ENCODE assay signal across 33 cellular contexts in the genomic region with DNA sequence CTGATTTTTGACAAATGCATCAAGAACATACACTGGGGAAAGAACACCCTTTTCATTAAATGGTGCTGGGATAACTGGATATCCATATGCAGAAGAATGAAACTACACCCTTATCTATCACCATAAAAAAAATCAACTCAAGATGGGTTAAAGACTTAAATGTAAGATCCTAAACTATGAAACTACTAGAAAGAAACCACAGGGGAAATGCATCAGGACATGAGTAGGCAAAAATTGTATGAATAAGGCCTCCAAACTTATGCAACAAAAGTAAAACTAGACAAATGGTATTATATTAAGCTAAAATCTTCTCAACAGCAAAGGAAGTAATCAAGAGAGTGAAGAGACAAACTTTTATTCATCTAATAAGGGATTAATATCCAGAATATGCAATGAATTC.
DNase-seq lines count a peak whose midpoint lies in the region; ATAC-seq and TF ChIP-seq lines count a peak whose summit lies in the region.
"Had no signal": no experiment of that assay in that cellular context is flagged by ENCODE, and none has a peak within 500 bp of the region (broad histone marks: within the 10 kb centered on the region; RNA-seq: fewer than 3 reads in every experiment).

No MANE protein-coding gene starts in this region.

- H3K27ac ChIP-seq in smooth muscle cell (ENCODE audit: low read depth), result peak overlapping the region; percentile 37
- H3K27ac ChIP-seq: C4-2B, prostate gland, right lobe of liver, transverse colon had no signal

- H3K4me3 Mint-ChIP-seq in dendritic cell treated with granulocyte-macrophage colony-stimulating factor and Interleukin-4, amounts not matched to agents 40 ng/mL and 50 ng/mL, for 4 days, result no peak overlapping the region
- H3K4me3 Mint-ChIP-seq: activated naive CD8-positive, alpha-beta T cell treated with anti-CD3 and anti-CD28 coated beads, Interleukin-2, amount 10 ng/mL, durations not matched to agents 7 days and 5 days; activated T-cell treated with anti-CD3 and anti-CD28 coated beads, Interleukin-2, amount 50 U/mL, for 24 hours; central memory CD8-positive, alpha-beta T cell; endodermal cell; immature natural killer cell; natural killer cell treated with Interleukin-12 subunit alpha and Interleukin-12 subunit beta and Interleukin-15 and Interleukin-18, amount 100 ng/mL, for 72 hours had no signal

- H3K9me3 Mint-ChIP-seq in dendritic cell treated with granulocyte-macrophage colony-stimulating factor and Interleukin-4, amounts not matched to agents 40 ng/mL and 50 ng/mL, for 4 days, result peaks cover 33% of the 10 kb centered on the region

- H3K36me3 ChIP-seq in smooth muscle cell (ENCODE audit: low read depth), result peaks cover 12% of the 10 kb centered on the region
- H3K36me3 ChIP-seq: prostate gland, right lobe of liver had no signal

- no peak overlapping the region for H2AFZ ChIP-seq in smooth muscle cell (ENCODE audit: low read depth)

- peak; percentile 6 for DNase-seq in GM04504 (ENCODE audit: low read depth)
- peak; percentile 33 for DNase-seq in MV-4-11 (lab: John Stamatoyannopoulos, UW)
- DNase-seq in smooth muscle cell (lab: John Stamatoyannopoulos, UW; ENCODE audit: unreplicated experiment), result no peak
- no peak for DNase-seq in activated CD4-positive, alpha-beta T cell treated with anti-CD3 and anti-CD28 coated beads for 4 hours
- DNase-seq in iPS-NIHi11 (ENCODE audit: low spot score), result no peak
- DNase-seq: activated CD4-positive, alpha-beta T cell treated with anti-CD3 and anti-CD28 coated beads, Interleukin-2, amount 50 U/mL, for 1 hour; activated effector memory CD4-positive, alpha-beta T cell treated with anti-CD3 and anti-CD28 coated beads, Interleukin-2, amount 50 U/mL, for 16 hours; activated naive CD8-positive, alpha-beta T cell treated with anti-CD3 and anti-CD28 coated beads, Interleukin-2, amount 10 ng/mL, durations not matched to agents 7 days and 5 days; activated T-cell treated with anti-CD3 and anti-CD28 coated beads, Interleukin-2, amount 50 U/mL, for 24 hours; dermis blood vessel endothelial cell; DMS79; endodermal cell; hypothalamus; immature natural killer cell; KG1; left colon; NCI-H1417 treated with DMSO at 0.1 percent for 48 hours; NCI-H2081; NCI-H226; NCI-H69; occipital lobe; right lobe of liver; SIG-M5; stimulated activated CD4-positive, alpha-beta T cell treated with anti-CD3 and anti-CD28 coated beads, Interleukin-12 subunit alpha, Interleukin-12 subunit beta, amount 100 ng/mL, for 4 hours; stimulated activated CD4-positive, alpha-beta T cell treated with anti-CD3 and anti-CD28 coated beads, Interleukin-4, amount 100 ng/mL, for 1 hour; SW 1271; transverse colon had no signal

- H3K9me3 ChIP-seq in smooth muscle cell (replicated peaks; ENCODE audit: low read depth), result peaks cover 12% of the 10 kb centered on the region
- H3K9me3 ChIP-seq: prostate gland had no signal

- peaks cover 16% of the 10 kb centered on the region for H3K4me1 Mint-ChIP-seq in dendritic cell treated with granulocyte-macrophage colony-stimulating factor and Interleukin-4, amounts not matched to agents 40 ng/mL and 50 ng/mL, for 4 days (ENCODE audit: low read depth)
- H3K4me1 Mint-ChIP-seq: activated naive CD8-positive, alpha-beta T cell treated with anti-CD3 and anti-CD28 coated beads, Interleukin-2, amount 10 ng/mL, durations not matched to agents 7 days and 5 days; endodermal cell had no signal

- H3K79me2 ChIP-seq in smooth muscle cell (ENCODE audit: low read depth), result no peaks in the 10 kb centered on the region

- no peak overlapping the region for H3K4me2 ChIP-seq in smooth muscle cell

- peak overlapping the region; percentile 35 for H3K27ac Mint-ChIP-seq in dendritic cell treated with granulocyte-macrophage colony-stimulating factor and Interleukin-4, amounts not matched to agents 40 ng/mL and 50 ng/mL, for 4 days
- H3K27ac Mint-ChIP-seq: activated naive CD8-positive, alpha-beta T cell treated with anti-CD3 and anti-CD28 coated beads, Interleukin-2, amount 10 ng/mL, durations not matched to agents 7 days and 5 days; activated T-cell treated with anti-CD3 and anti-CD28 coated beads, Interleukin-2, amount 50 U/mL, for 24 hours; endodermal cell; immature natural killer cell; natural killer cell treated with Interleukin-12 subunit alpha and Interleukin-12 subunit beta and Interleukin-15 and Interleukin-18, amount 100 ng/mL, for 72 hours had no signal

- peaks cover 66% of the 10 kb centered on the region for H3K36me3 Mint-ChIP-seq in dendritic cell treated with granulocyte-macrophage colony-stimulating factor and Interleukin-4, amounts not matched to agents 40 ng/mL and 50 ng/mL, for 4 days (ENCODE audit: low read depth)

- no peak overlapping the region for H3K4me3 ChIP-seq in smooth muscle cell
- H3K4me3 ChIP-seq: prostate gland, right lobe of liver, transverse colon had no signal

- H4K20me1 ChIP-seq in smooth muscle cell (ENCODE audit: low read depth), result no peaks in the 10 kb centered on the region

- no peak for ATAC-seq in GM21737 (IDR thresholded peaks at IDR 0.05; ENCODE audit: unreplicated experiment)
- ATAC-seq: left colon; natural killer cell treated with Interleukin-12 subunit alpha and Interleukin-12 subunit beta and Interleukin-15 and Interleukin-18, amount 100 ng/mL, for 72 hours; right lobe of liver had no signal

- H3K27me3 ChIP-seq in smooth muscle cell (ENCODE audit: low read depth), result no peaks in the 10 kb centered on the region
- H3K27me3 ChIP-seq: right lobe of liver, transverse colon had no signal

- H3K4me1 ChIP-seq in smooth muscle cell (ENCODE audit: low read depth), result no peaks in the 10 kb centered on the region
- H3K4me1 ChIP-seq: prostate gland, transverse colon had no signal

- TF ChIP-seq CTCF in smooth muscle cell (IDR thresholded peaks at IDR 0.05; ENCODE audit: borderline replicate concordance, insufficient read depth, poor library complexity, severe bottlenecking), result no peak

- no peaks in the 10 kb centered on the region for H3F3A ChIP-seq in smooth muscle cell (ENCODE audit: low read depth)

- H3K27me3 Mint-ChIP-seq in dendritic cell treated with granulocyte-macrophage colony-stimulating factor and Interleukin-4, amounts not matched to agents 40 ng/mL and 50 ng/mL, for 4 days, result no peaks in the 10 kb centered on the region
- H3K27me3 Mint-ChIP-seq: activated naive CD8-positive, alpha-beta T cell treated with anti-CD3 and anti-CD28 coated beads, Interleukin-2, amount 10 ng/mL, durations not matched to agents 7 days and 5 days; activated T-cell treated with anti-CD3 and anti-CD28 coated beads, Interleukin-2, amount 50 U/mL, for 24 hours; central memory CD8-positive, alpha-beta T cell; natural killer cell treated with Interleukin-12 subunit alpha and Interleukin-12 subunit beta and Interleukin-15 and Interleukin-18, amount 100 ng/mL, for 72 hours had no signal

- intact Hi-C loops in dendritic cell treated with granulocyte-macrophage colony-stimulating factor and Interleukin-4, amounts not matched to agents 40 ng/mL and 50 ng/mL, for 4 days (cut with micrococcal nuclease), result no loop called here

- H3K9ac ChIP-seq in smooth muscle cell (ENCODE audit: low read depth), result no peak overlapping the region

Comparison
In these comparisons a context has a peak if more than half of its experiments do, and no peak if none do; other contexts are left out.
1. DNase-seq: peak in GM04504 (single experiment) and MV-4-11 (single experiment); none in smooth muscle cell (single experiment), activated CD4-positive, alpha-beta T cell treated with anti-CD3 and anti-CD28 coated beads for 4 hours (0 of 2) and iPS-NIHi11 (single experiment).